Comparison of ENCODE assay signal across 38 cellular contexts in the genomic region with DNA sequence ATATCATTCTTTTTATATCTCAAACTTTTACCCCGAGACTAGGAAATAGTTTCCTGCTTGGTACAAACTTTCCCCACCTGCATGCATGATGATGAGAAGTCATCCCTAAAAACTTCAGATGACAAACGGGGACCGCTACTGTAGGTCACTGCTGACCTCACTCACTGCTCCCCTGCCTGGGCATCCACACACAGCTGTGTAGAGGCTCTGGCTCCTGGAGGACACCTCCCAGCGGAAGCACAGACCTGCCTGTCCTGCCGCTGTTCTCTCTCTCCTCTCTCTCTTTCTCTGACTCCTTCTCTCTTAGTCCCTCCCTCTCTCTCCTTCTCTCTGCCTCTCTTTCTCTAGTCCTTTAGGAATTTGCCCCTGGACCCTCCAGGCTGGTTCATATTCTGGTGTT.
"Had no signal": no experiment of that assay in that cellular context is flagged by ENCODE, and none has a peak within 500 bp of the region (broad histone marks: within the 10 kb centered on the region; RNA-seq: fewer than 3 reads in every experiment).

No MANE protein-coding gene starts in this region.

- DNase-seq: activated B cell treated with CpG ODN at 0.5 μM for 24 hours; activated CD4-positive, alpha-beta memory T cell treated with anti-CD3 and anti-CD28 coated beads for 36 hours; activated CD4-positive, alpha-beta T cell treated with anti-CD3 and anti-CD28 coated beads for 4 hours; activated CD4-positive, alpha-beta T cell treated with anti-CD3 and anti-CD28 coated beads, Interleukin-2, amount 10 ng/mL, durations not matched to agents 24 days and 14 days; activated CD4-positive, alpha-beta T cell treated with anti-CD3 and anti-CD28 coated beads, Interleukin-2, amount 50 U/mL, for 1 hour; activated CD4-positive, alpha-beta T cell treated with anti-CD3 and anti-CD28 coated beads, Interleukin-2, amount 50 U/mL, for 4 hours; activated CD4-positive, CD25-positive, alpha-beta regulatory T cell treated with anti-CD3 and anti-CD28 coated beads, Interleukin-2, amount 50 U/mL, for 72 hours; activated CD8-positive, alpha-beta memory T cell treated with anti-CD3 and anti-CD28 coated beads, Interleukin-2, amount 50 U/mL, for 4 hours; activated CD8-positive, alpha-beta T cell treated with anti-CD3 and anti-CD28 coated beads for 36 hours; activated effector memory CD4-positive, alpha-beta T cell treated with anti-CD3 and anti-CD28 coated beads, Interleukin-2, amount 50 U/mL, for 16 hours; activated gamma-delta T cell treated with Interleukin-2 at 50 U/mL for 16 hours; activated naive CD4-positive, alpha-beta T cell; activated naive CD4-positive, alpha-beta T cell treated with anti-CD3 and anti-CD28 coated beads, Interleukin-2, amount 10 ng/mL, durations not matched to agents 7 days and 5 days; activated naive CD8-positive, alpha-beta T cell treated with anti-CD3 and anti-CD28 coated beads, Interleukin-2, amount 10 ng/mL, durations not matched to agents 7 days and 5 days; activated naive CD8-positive, alpha-beta T cell treated with anti-CD3 and anti-CD28 coated beads, Interleukin-2, amount 50 U/mL, for 24 hours; activated T-cell treated with anti-CD3 and anti-CD28 coated beads for 4 hours; activated T-cell treated with anti-CD3 and anti-CD28 coated beads, Interleukin-2, amount 50 U/mL, for 1 hour; activated T-cell treated with anti-CD3 and anti-CD28 coated beads, Interleukin-2, amount 50 U/mL, for 4 hours; activated T-cell treated with anti-CD3 and anti-CD28 coated beads, Interleukin-2, amount 50 U/mL, for 72 hours; amygdala; anterior cingulate cortex; caudate nucleus; cerebellar nuclear complex; SW 1271; T-helper 2 cell; T-helper 9 cell had no signal

- H3K4me3 ChIP-seq: ascending aorta, cardiac muscle cell had no signal

- H3K9me3 ChIP-seq: ascending aorta had no signal

- FAIRE-seq: bronchial epithelial cell, TTC549 had no signal

- H3K27ac Mint-ChIP-seq: activated B cell treated with CpG ODN at 0.5 μM for 24 hours; activated CD4-positive, alpha-beta memory T cell treated with anti-CD3 and anti-CD28 coated beads for 36 hours; activated CD4-positive, alpha-beta T cell treated with anti-CD3 and anti-CD28 coated beads, Interleukin-2, amount 10 ng/mL, durations not matched to agents 24 days and 14 days; activated CD8-positive, alpha-beta T cell treated with anti-CD3 and anti-CD28 coated beads for 36 hours; activated naive CD4-positive, alpha-beta T cell treated with anti-CD3 and anti-CD28 coated beads, Interleukin-2, amount 10 ng/mL, durations not matched to agents 7 days and 5 days; activated naive CD4-positive, alpha-beta T cell treated with anti-CD3 and anti-CD28 coated beads, Interleukin-2, amount 50 U/mL, for 24 hours; activated naive CD8-positive, alpha-beta T cell; activated naive CD8-positive, alpha-beta T cell treated with anti-CD3 and anti-CD28 coated beads, Interleukin-2, amount 10 ng/mL, durations not matched to agents 7 days and 5 days; activated naive CD8-positive, alpha-beta T cell treated with anti-CD3 and anti-CD28 coated beads, Interleukin-2, amount 50 U/mL, for 24 hours; activated T-cell treated with anti-CD3 and anti-CD28 coated beads, Interleukin-2, amount 50 U/mL, for 72 hours; activated T-helper 1 cell treated with anti-CD3 and anti-CD28 coated beads, Interleukin-12 subunit alpha, Interleukin-12 subunit beta, Interleukin-2, Interleukin-4 antibody, amounts not matched to agents 30 ng/mL and 10 ng/mL and 1 ng/mL, durations not matched to agents 14 hours and 24 hours and 36 hours; activated T-helper 17 cell treated with anti-CD3 and anti-CD28 coated beads, Interleukin-2, amount 50 U/mL, for 72 hours; brain; T-helper 2 cell treated with Interferon-gamma antibody and Interleukin-4, amounts not matched to agents 5 μg/mL and 100 μg/mL, for 36 hours had no signal

- H3K4me3 Mint-ChIP-seq: activated B cell treated with CpG ODN at 0.5 μM for 24 hours; activated CD4-positive, alpha-beta memory T cell treated with anti-CD3 and anti-CD28 coated beads for 36 hours; activated CD4-positive, alpha-beta T cell treated with anti-CD3 and anti-CD28 coated beads, Interleukin-2, amount 10 ng/mL, durations not matched to agents 24 days and 14 days; activated CD8-positive, alpha-beta T cell treated with anti-CD3 and anti-CD28 coated beads for 36 hours; activated naive CD4-positive, alpha-beta T cell treated with anti-CD3 and anti-CD28 coated beads, Interleukin-2, amount 10 ng/mL, durations not matched to agents 7 days and 5 days; activated naive CD4-positive, alpha-beta T cell treated with anti-CD3 and anti-CD28 coated beads, Interleukin-2, amount 50 U/mL, for 24 hours; activated naive CD8-positive, alpha-beta T cell; activated naive CD8-positive, alpha-beta T cell treated with anti-CD3 and anti-CD28 coated beads, Interleukin-2, amount 10 ng/mL, durations not matched to agents 7 days and 5 days; activated naive CD8-positive, alpha-beta T cell treated with anti-CD3 and anti-CD28 coated beads, Interleukin-2, amount 50 U/mL, for 24 hours; activated T-cell treated with anti-CD3 and anti-CD28 coated beads, Interleukin-2, amount 50 U/mL, for 4 hours; activated T-cell treated with anti-CD3 and anti-CD28 coated beads, Interleukin-2, amount 50 U/mL, for 72 hours; activated T-helper 1 cell treated with anti-CD3 and anti-CD28 coated beads, Interleukin-12 subunit alpha, Interleukin-12 subunit beta, Interleukin-2, Interleukin-4 antibody, amounts not matched to agents 30 ng/mL and 10 ng/mL and 1 ng/mL, durations not matched to agents 14 hours and 24 hours and 36 hours; activated T-helper 17 cell treated with anti-CD3 and anti-CD28 coated beads, Interleukin-2, amount 50 U/mL, for 72 hours; brain; central memory CD8-positive, alpha-beta T cell; T-helper 2 cell treated with Interferon-gamma antibody and Interleukin-4, amounts not matched to agents 5 μg/mL and 100 μg/mL, for 36 hours had no signal

- H3K4me1 ChIP-seq: ascending aorta had no signal

- H3K36me3 Mint-ChIP-seq: activated CD4-positive, alpha-beta memory T cell treated with anti-CD3 and anti-CD28 coated beads for 36 hours; activated naive CD4-positive, alpha-beta T cell treated with anti-CD3 and anti-CD28 coated beads, Interleukin-2, amount 10 ng/mL, durations not matched to agents 7 days and 5 days; activated naive CD4-positive, alpha-beta T cell treated with anti-CD3 and anti-CD28 coated beads, Interleukin-2, amount 50 U/mL, for 24 hours; activated naive CD8-positive, alpha-beta T cell; activated naive CD8-positive, alpha-beta T cell treated with anti-CD3 and anti-CD28 coated beads, Interleukin-2, amount 10 ng/mL, durations not matched to agents 7 days and 5 days; brain had no signal

- H3K36me3 ChIP-seq: ascending aorta, cardiac muscle cell had no signal

- H3K4me1 Mint-ChIP-seq: activated B cell treated with CpG ODN at 0.5 μM for 24 hours; activated CD4-positive, alpha-beta T cell treated with anti-CD3 and anti-CD28 coated beads, Interleukin-2, amount 10 ng/mL, durations not matched to agents 24 days and 14 days; activated naive CD4-positive, alpha-beta T cell treated with anti-CD3 and anti-CD28 coated beads, Interleukin-2, amount 10 ng/mL, durations not matched to agents 7 days and 5 days; activated naive CD4-positive, alpha-beta T cell treated with anti-CD3 and anti-CD28 coated beads, Interleukin-2, amount 50 U/mL, for 24 hours; activated naive CD8-positive, alpha-beta T cell treated with anti-CD3 and anti-CD28 coated beads, Interleukin-2, amount 10 ng/mL, durations not matched to agents 7 days and 5 days; activated naive CD8-positive, alpha-beta T cell treated with anti-CD3 and anti-CD28 coated beads, Interleukin-2, amount 50 U/mL, for 24 hours; activated T-helper 17 cell treated with anti-CD3 and anti-CD28 coated beads, Interleukin-2, amount 50 U/mL, for 72 hours; central memory CD8-positive, alpha-beta T cell had no signal

- H3K27ac ChIP-seq: ascending aorta, cardiac muscle cell, VCaP had no signal

- ATAC-seq: activated CD8-positive, alpha-beta T cell treated with anti-CD3 and anti-CD28 coated beads for 36 hours; activated naive CD8-positive, alpha-beta T cell treated with anti-CD3 and anti-CD28 coated beads, Interleukin-2, amount 50 U/mL, for 24 hours; activated T-cell treated with anti-CD3 and anti-CD28 coated beads, Interleukin-2, amount 50 U/mL, for 4 hours; activated T-cell treated with anti-CD3 and anti-CD28 coated beads, Interleukin-2, amount 50 U/mL, for 72 hours; activated T-helper 17 cell treated with anti-CD3 and anti-CD28 coated beads, Interleukin-2, amount 50 U/mL, for 72 hours had no signal

- H3K9me3 Mint-ChIP-seq: activated CD4-positive, alpha-beta T cell treated with anti-CD3 and anti-CD28 coated beads, Interleukin-2, amount 10 ng/mL, durations not matched to agents 24 days and 14 days; activated CD8-positive, alpha-beta T cell treated with anti-CD3 and anti-CD28 coated beads for 36 hours; activated naive CD4-positive, alpha-beta T cell treated with anti-CD3 and anti-CD28 coated beads, Interleukin-2, amount 10 ng/mL, durations not matched to agents 7 days and 5 days; activated naive CD4-positive, alpha-beta T cell treated with anti-CD3 and anti-CD28 coated beads, Interleukin-2, amount 50 U/mL, for 24 hours; activated naive CD8-positive, alpha-beta T cell treated with anti-CD3 and anti-CD28 coated beads, Interleukin-2, amount 10 ng/mL, durations not matched to agents 7 days and 5 days; activated naive CD8-positive, alpha-beta T cell treated with anti-CD3 and anti-CD28 coated beads, Interleukin-2, amount 50 U/mL, for 24 hours; activated T-cell treated with anti-CD3 and anti-CD28 coated beads, Interleukin-2, amount 50 U/mL, for 72 hours; activated T-helper 1 cell treated with anti-CD3 and anti-CD28 coated beads, Interleukin-12 subunit alpha, Interleukin-12 subunit beta, Interleukin-2, Interleukin-4 antibody, amounts not matched to agents 30 ng/mL and 10 ng/mL and 1 ng/mL, durations not matched to agents 14 hours and 24 hours and 36 hours; activated T-helper 17 cell treated with anti-CD3 and anti-CD28 coated beads, Interleukin-2, amount 50 U/mL, for 72 hours; central memory CD8-positive, alpha-beta T cell; T-helper 2 cell treated with Interferon-gamma antibody and Interleukin-4, amounts not matched to agents 5 μg/mL and 100 μg/mL, for 36 hours had no signal

- H3K27me3 Mint-ChIP-seq: activated CD4-positive, alpha-beta memory T cell treated with anti-CD3 and anti-CD28 coated beads for 36 hours; activated CD4-positive, alpha-beta T cell treated with anti-CD3 and anti-CD28 coated beads, Interleukin-2, amount 10 ng/mL, durations not matched to agents 24 days and 14 days; activated naive CD8-positive, alpha-beta T cell; activated naive CD8-positive, alpha-beta T cell treated with anti-CD3 and anti-CD28 coated beads, Interleukin-2, amount 10 ng/mL, durations not matched to agents 7 days and 5 days had no signal
